Comparison of ENCODE assay signal across 8 cellular contexts in genomic region chr16:3264137-3265036, GRCh38. TPM values are rescaled to one million over a fixed set of nuclear protein-coding genes. Genes with fewer than 3 reads are reported as not detected.
DNase-seq lines count a peak whose midpoint lies in the region; ATAC-seq and TF ChIP-seq lines count a peak whose summit lies in the region.

No MANE protein-coding gene starts in this region.

- peaks cover 6% of the 10 kb centered on the region; the same call in 1 of the 2 replicates for H3K4me1 Mint-ChIP-seq in WTC11

- H3K9me3 Mint-ChIP-seq in WTC11: peaks cover 23% of the 10 kb centered on the region

- H3K36me3 Mint-ChIP-seq in WTC11: no peaks in the 10 kb centered on the region

- peak overlapping the region; percentile 56; the same call in 1 of the 2 replicates for H3K27ac Mint-ChIP-seq in WTC11

- ATAC-seq in GM18873 (IDR thresholded peaks at IDR 0.05; ENCODE audit: low FRiP score, unreplicated experiment): peak; percentile 74
- peak; percentile 76 for ATAC-seq in HG03159 (IDR thresholded peaks at IDR 0.05; ENCODE audit: unreplicated experiment)
- peak; percentile 98 for ATAC-seq in WTC11

- TF ChIP-seq CTCF in WTC11 (IDR thresholded peaks at IDR 0.05): no peak

- H3K27me3 Mint-ChIP-seq in WTC11 (ENCODE audit: low read depth): peaks cover 58% of the 10 kb centered on the region

- POLR2A ChIA-PET in WTC11 (lab: Charles Lee): interaction anchor here (0.6 kb wide), 1 partner anchor 43 kb away, joined by 4 read pairs; no protein-coding TSS in a partner anchor

- peak overlapping the region; percentile 77 for H3K4me3 Mint-ChIP-seq in WTC11

- DNase-seq in AG08395 (ENCODE audit: low spot score): peak; percentile 98
- peak; percentile 99 for DNase-seq in NCI-H2227 (lab: John Stamatoyannopoulos, UW; ENCODE audit: unreplicated experiment)
- DNase-seq in WTC11 (ENCODE audit: low spot score): peak; percentile 97
- DNase-seq in caudate nucleus (lab: John Stamatoyannopoulos, UW): peak; percentile 41 to 100 (median 98)
- DNase-seq in iris pigment epithelial cell (ENCODE audit: low read depth): peak; percentile 99
- DNase-seq in stimulated activated CD4-positive, alpha-beta T cell treated with anti-CD3 and anti-CD28 coated beads, Interleukin-12 subunit alpha, Interleukin-12 subunit beta, amount 100 ng/mL, for 4 hours: peak; percentile 98

- peak overlapping the region; percentile 91 for H3K27ac ChIP-seq in caudate nucleus (ENCODE audit: low read depth, low read length)

- CTCF ChIA-PET in WTC11 (lab: Charles Lee): interaction anchor here (0.6 to 1.4 kb wide), 6 partner anchors 15 to 205 kb away, joined by 3 to 5 read pairs (median 4); partner anchors contain the start of gene ZNF263

TF ChIP-seq in WTC11, 78 proteins besides CTCF, POLR2A, EP300 and RAD21 (continues in another document):
- 0 out of 2 replicates have a peak, but pooled peaks have one; percentile 51 for TF ChIP-seq RELA (CRISPR knock-in tag; IDR thresholded peaks at IDR 0.05; ENCODE audit: borderline replicate concordance)
- TF ChIP-seq ZNF138 (CRISPR knock-in tag; conservative IDR thresholded peaks at IDR 0.05): no peak; the same call in 1 of the 2 replicates
- peak; percentile 85 for TF ChIP-seq FOXP4 (CRISPR knock-in tag; IDR thresholded peaks at IDR 0.05)
- no peak for TF ChIP-seq IRF2 (CRISPR knock-in tag; IDR thresholded peaks at IDR 0.05; ENCODE audit: borderline replicate concordance, low read depth)
- peak; percentile 87 for TF ChIP-seq ETV6 (CRISPR knock-in tag; IDR thresholded peaks at IDR 0.05)
- TF ChIP-seq, protein P1, sequence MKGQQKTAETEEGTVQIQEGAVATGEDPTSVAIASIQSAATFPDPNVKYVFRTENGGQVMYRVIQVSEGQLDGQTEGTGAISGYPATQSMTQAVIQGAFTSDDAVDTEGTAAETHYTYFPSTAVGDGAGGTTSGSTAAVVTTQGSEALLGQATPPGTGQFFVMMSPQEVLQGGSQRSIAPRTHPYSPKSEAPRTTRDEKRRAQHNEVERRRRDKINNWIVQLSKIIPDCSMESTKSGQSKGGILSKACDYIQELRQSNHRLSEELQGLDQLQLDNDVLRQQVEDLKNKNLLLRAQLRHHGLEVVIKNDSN (CRISPR knock-in tag; IDR thresholded peaks at IDR 0.05): peak; percentile 82
- TF ChIP-seq, protein P2, sequence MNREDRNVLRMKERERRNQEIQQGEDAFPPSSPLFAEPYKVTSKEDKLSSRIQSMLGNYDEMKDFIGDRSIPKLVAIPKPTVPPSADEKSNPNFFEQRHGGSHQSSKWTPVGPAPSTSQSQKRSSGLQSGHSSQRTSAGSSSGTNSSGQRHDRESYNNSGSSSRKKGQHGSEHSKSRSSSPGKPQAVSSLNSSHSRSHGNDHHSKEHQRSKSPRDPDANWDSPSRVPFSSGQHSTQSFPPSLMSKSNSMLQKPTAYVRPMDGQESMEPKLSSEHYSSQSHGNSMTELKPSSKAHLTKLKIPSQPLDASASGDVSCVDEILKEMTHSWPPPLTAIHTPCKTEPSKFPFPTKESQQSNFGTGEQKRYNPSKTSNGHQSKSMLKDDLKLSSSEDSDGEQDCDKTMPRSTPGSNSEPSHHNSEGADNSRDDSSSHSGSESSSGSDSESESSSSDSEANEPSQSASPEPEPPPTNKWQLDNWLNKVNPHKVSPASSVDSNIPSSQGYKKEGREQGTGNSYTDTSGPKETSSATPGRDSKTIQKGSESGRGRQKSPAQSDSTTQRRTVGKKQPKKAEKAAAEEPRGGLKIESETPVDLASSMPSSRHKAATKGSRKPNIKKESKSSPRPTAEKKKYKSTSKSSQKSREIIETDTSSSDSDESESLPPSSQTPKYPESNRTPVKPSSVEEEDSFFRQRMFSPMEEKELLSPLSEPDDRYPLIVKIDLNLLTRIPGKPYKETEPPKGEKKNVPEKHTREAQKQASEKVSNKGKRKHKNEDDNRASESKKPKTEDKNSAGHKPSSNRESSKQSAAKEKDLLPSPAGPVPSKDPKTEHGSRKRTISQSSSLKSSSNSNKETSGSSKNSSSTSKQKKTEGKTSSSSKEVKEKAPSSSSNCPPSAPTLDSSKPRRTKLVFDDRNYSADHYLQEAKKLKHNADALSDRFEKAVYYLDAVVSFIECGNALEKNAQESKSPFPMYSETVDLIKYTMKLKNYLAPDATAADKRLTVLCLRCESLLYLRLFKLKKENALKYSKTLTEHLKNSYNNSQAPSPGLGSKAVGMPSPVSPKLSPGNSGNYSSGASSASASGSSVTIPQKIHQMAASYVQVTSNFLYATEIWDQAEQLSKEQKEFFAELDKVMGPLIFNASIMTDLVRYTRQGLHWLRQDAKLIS (CRISPR knock-in tag; IDR thresholded peaks at IDR 0.05; ENCODE audit: borderline replicate concordance): no peak
- TF ChIP-seq, protein P3, sequence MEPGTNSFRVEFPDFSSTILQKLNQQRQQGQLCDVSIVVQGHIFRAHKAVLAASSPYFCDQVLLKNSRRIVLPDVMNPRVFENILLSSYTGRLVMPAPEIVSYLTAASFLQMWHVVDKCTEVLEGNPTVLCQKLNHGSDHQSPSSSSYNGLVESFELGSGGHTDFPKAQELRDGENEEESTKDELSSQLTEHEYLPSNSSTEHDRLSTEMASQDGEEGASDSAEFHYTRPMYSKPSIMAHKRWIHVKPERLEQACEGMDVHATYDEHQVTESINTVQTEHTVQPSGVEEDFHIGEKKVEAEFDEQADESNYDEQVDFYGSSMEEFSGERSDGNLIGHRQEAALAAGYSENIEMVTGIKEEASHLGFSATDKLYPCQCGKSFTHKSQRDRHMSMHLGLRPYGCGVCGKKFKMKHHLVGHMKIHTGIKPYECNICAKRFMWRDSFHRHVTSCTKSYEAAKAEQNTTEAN (CRISPR knock-in tag; IDR thresholded peaks at IDR 0.05): peak; percentile 86
- peak; percentile 77; the same call in 1 of the 2 replicates for TF ChIP-seq ZNF121 (CRISPR knock-in tag; IDR thresholded peaks at IDR 0.05)
- peak; percentile 70; the same call in 1 of the 2 replicates for TF ChIP-seq ZNF219 (CRISPR knock-in tag; IDR thresholded peaks at IDR 0.05; ENCODE audit: borderline replicate concordance)
- TF ChIP-seq, protein P4, sequence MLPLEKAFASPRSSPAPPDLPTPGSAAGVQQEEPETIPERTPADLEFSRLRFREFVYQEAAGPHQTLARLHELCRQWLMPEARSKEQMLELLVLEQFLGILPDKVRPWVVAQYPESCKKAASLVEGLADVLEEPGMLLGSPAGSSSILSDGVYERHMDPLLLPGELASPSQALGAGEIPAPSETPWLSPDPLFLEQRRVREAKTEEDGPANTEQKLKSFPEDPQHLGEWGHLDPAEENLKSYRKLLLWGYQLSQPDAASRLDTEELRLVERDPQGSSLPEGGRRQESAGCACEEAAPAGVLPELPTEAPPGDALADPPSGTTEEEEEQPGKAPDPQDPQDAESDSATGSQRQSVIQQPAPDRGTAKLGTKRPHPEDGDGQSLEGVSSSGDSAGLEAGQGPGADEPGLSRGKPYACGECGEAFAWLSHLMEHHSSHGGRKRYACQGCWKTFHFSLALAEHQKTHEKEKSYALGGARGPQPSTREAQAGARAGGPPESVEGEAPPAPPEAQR (CRISPR knock-in tag; IDR thresholded peaks at IDR 0.05): no peak
- TF ChIP-seq FOXJ3 (CRISPR knock-in tag; IDR thresholded peaks at IDR 0.05; ENCODE audit: borderline replicate concordance): 0 out of 2 replicates have a peak, but pooled peaks have one; percentile 55
- TF ChIP-seq, protein P5, sequence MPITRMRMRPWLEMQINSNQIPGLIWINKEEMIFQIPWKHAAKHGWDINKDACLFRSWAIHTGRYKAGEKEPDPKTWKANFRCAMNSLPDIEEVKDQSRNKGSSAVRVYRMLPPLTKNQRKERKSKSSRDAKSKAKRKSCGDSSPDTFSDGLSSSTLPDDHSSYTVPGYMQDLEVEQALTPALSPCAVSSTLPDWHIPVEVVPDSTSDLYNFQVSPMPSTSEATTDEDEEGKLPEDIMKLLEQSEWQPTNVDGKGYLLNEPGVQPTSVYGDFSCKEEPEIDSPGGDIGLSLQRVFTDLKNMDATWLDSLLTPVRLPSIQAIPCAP (CRISPR knock-in tag; IDR thresholded peaks at IDR 0.05): no peak; the same call in 1 of the 2 replicates
- peak; percentile 70; the same call in 1 of the 2 replicates for TF ChIP-seq USF2 (CRISPR knock-in tag; IDR thresholded peaks at IDR 0.05)
- TF ChIP-seq ZNF232 (CRISPR knock-in tag; IDR thresholded peaks at IDR 0.05): peak; percentile 75; the same call in 1 of the 2 replicates
- TF ChIP-seq CBFB (CRISPR knock-in tag; IDR thresholded peaks at IDR 0.05; ENCODE audit: low read depth): peak; percentile 89; the same call in 1 of the 2 replicates

RNA-seq across cellular contexts. Expression of gene MEFV, which starts 8.0 kb away (rescaled TPM):
- 0.09 to 0.21 TPM (median 0.14 TPM) in 3 replicates for total RNA-seq in WTC11 (2021)

RNA-seq across cellular contexts. Expression of gene ZNF263, which starts 18.9 kb away (rescaled TPM):
- 24.9 to 29.5 TPM (median 27.8 TPM) in 3 replicates for total RNA-seq in WTC11 (2021)

RNA-seq across cellular contexts. Expression of gene ZNF200, which starts 29.4 kb away (rescaled TPM):
- 6.8 to 9.7 TPM (median 7.2 TPM) in 3 replicates for total RNA-seq in WTC11 (2021)

RNA-seq across cellular contexts. Expression of gene TIGD7, which starts 40.8 kb away (rescaled TPM):
- 5.3 to 7.4 TPM (median 7.0 TPM) in 3 replicates for total RNA-seq in WTC11 (2021)

RNA-seq across cellular contexts. Expression of gene ZNF75A, which starts 40.9 kb away (rescaled TPM):
- total RNA-seq in WTC11 (2021): 21.8 to 31.5 TPM (median 23.5 TPM) in 3 replicates

Comparison
In these comparisons a context has a peak if more than half of its experiments do, and no peak if none do; other contexts are left out.
1. Peak in every context shown above with its lines: DNase-seq, ATAC-seq and H3K27ac ChIP-seq.